19 cellular contexts compared by ENCODE assay signal in genomic region chr9:88980732-88981336, GRCh38. TPM values are rescaled to one million over a fixed set of nuclear protein-coding genes. Genes with fewer than 3 reads are reported as not detected.
DNase-seq lines count a peak whose midpoint lies in the region; ATAC-seq and TF ChIP-seq lines count a peak whose summit lies in the region.
"Had no signal": no experiment of that assay in that cellular context is flagged by ENCODE, and none has a peak within 500 bp of the region (broad histone marks: within the 10 kb centered on the region; RNA-seq: fewer than 3 reads in every experiment).

No MANE protein-coding gene starts in this region.

- H3K4me1 Mint-ChIP-seq in immature natural killer cell: no peaks in the 10 kb centered on the region
- H3K4me1 Mint-ChIP-seq: activated CD4-positive, alpha-beta T cell treated with anti-CD3 and anti-CD28 coated beads, Interleukin-2, amount 10 ng/mL, durations not matched to agents 7 days and 5 days; activated naive CD4-positive, alpha-beta T cell treated with anti-CD3 and anti-CD28 coated beads, Interleukin-2, amount 10 ng/mL, durations not matched to agents 7 days and 5 days; IgD-negative memory B cell had no signal

- DNase-seq in EL (peak; percentile 37), fibroblast of the aortic adventitia (ENCODE audit: low read depth) (peak; percentile 97), vagina (ENCODE audit: extremely low spot score in 2 of 2) (peak; percentile 2 to 44), immature natural killer cell (no peak), HuH-7 (ENCODE audit: low spot score) (no peak), NCI-H2196 treated with DMSO at 0.1 percent for 48 hours (lab: John Stamatoyannopoulos, UW; ENCODE audit: unreplicated experiment) (no peak)
- DNase-seq: activated CD4-positive, alpha-beta T cell treated with anti-CD3 and anti-CD28 coated beads, Interleukin-2, amount 10 ng/mL, durations not matched to agents 7 days and 5 days; activated naive CD4-positive, alpha-beta T cell treated with anti-CD3 and anti-CD28 coated beads, Interleukin-2, amount 10 ng/mL, durations not matched to agents 7 days and 5 days; brain microvascular endothelial cell; cortex of kidney; glutamatergic neuron; MV-4-11; NCI-H1930; NCI-H510A; ovary; stimulated activated CD4-positive, alpha-beta T cell treated with anti-CD3 and anti-CD28 coated beads, Interleukin-2, amount 100 ng/mL, for 48 hours had no signal

- H3K9me3 ChIP-seq in vagina: no peaks in the 10 kb centered on the region
- H3K9me3 ChIP-seq: ovary had no signal

- peaks cover 27% of the 10 kb centered on the region for H3K4me1 ChIP-seq in vagina

- H3K27me3 Mint-ChIP-seq in immature natural killer cell (ENCODE audit: low read depth in 3 of 3): peaks cover 6 to 7% (median 7%) of the 10 kb centered on the region in 3 donors

- H3K4me3 Mint-ChIP-seq in immature natural killer cell: no peak overlapping the region
- H3K4me3 Mint-ChIP-seq: activated CD4-positive, alpha-beta T cell treated with anti-CD3 and anti-CD28 coated beads, Interleukin-2, amount 10 ng/mL, durations not matched to agents 7 days and 5 days; activated naive CD4-positive, alpha-beta T cell treated with anti-CD3 and anti-CD28 coated beads, Interleukin-2, amount 10 ng/mL, durations not matched to agents 7 days and 5 days; CD14-positive monocyte; IgD-negative memory B cell had no signal

- no peaks in the 10 kb centered on the region for H3K27me3 ChIP-seq in vagina
- H3K27me3 ChIP-seq: brain microvascular endothelial cell, ovary had no signal

- TF ChIP-seq CTCF in fibroblast of the aortic adventitia (IDR thresholded peaks at IDR 0.05; ENCODE audit: insufficient read depth, low read length) (no peak), vagina (IDR thresholded peaks at IDR 0.05) (no peak)

- intact Hi-C loops in vagina (cut with DNase I): no loop called here

- peak; percentile 61; the same call in 2 of the 3 replicates for ATAC-seq in SK-N-SH treated with all-trans-retinoic acid at 6 μM for 48 hours

- H3K36me3 ChIP-seq in vagina: no peaks in the 10 kb centered on the region
- H3K36me3 ChIP-seq: brain microvascular endothelial cell, ovary had no signal

- H3K9me3 Mint-ChIP-seq in immature natural killer cell: no peaks in the 10 kb centered on the region
- H3K9me3 Mint-ChIP-seq: activated CD4-positive, alpha-beta T cell treated with anti-CD3 and anti-CD28 coated beads, Interleukin-2, amount 10 ng/mL, durations not matched to agents 7 days and 5 days; activated naive CD4-positive, alpha-beta T cell treated with anti-CD3 and anti-CD28 coated beads, Interleukin-2, amount 10 ng/mL, durations not matched to agents 7 days and 5 days had no signal

- TF ChIP-seq POLR2A in vagina (IDR thresholded peaks at IDR 0.05): no peak

- no peak overlapping the region for H3K27ac Mint-ChIP-seq in immature natural killer cell
- H3K27ac Mint-ChIP-seq: activated CD4-positive, alpha-beta T cell treated with anti-CD3 and anti-CD28 coated beads, Interleukin-2, amount 10 ng/mL, durations not matched to agents 7 days and 5 days; activated naive CD4-positive, alpha-beta T cell treated with anti-CD3 and anti-CD28 coated beads, Interleukin-2, amount 10 ng/mL, durations not matched to agents 7 days and 5 days; CD14-positive monocyte; IgD-negative memory B cell had no signal

- H3K4me3 ChIP-seq in fibroblast of the aortic adventitia (ENCODE audit: low read depth, low read length): no peak overlapping the region
- no peak overlapping the region for H3K4me3 ChIP-seq in vagina
- H3K4me3 ChIP-seq: ovary had no signal

- no peaks in the 10 kb centered on the region for H3K36me3 Mint-ChIP-seq in immature natural killer cell
- H3K36me3 Mint-ChIP-seq: activated naive CD4-positive, alpha-beta T cell treated with anti-CD3 and anti-CD28 coated beads, Interleukin-2, amount 10 ng/mL, durations not matched to agents 7 days and 5 days had no signal

- H3K27ac ChIP-seq in vagina: peak overlapping the region; percentile 31
- H3K27ac ChIP-seq: brain microvascular endothelial cell, ovary had no signal

TF ChIP-seq in SK-N-SH treated with all-trans-retinoic acid at 6 μM for 48 hours, 23 proteins besides CTCF, POLR2A, EP300 and RAD21:
- TF ChIP-seq CREB5 (CRISPR knock-in tag; IDR thresholded peaks at IDR 0.05; ENCODE audit: low read depth): 0 out of 2 replicates have a peak, but pooled peaks have one; percentile 22
- peak; percentile 84 for TF ChIP-seq ISL1 (CRISPR knock-in tag; IDR thresholded peaks at IDR 0.05)
- TF ChIP-seq ZNF565 (CRISPR knock-in tag; conservative IDR thresholded peaks at IDR 0.05; ENCODE audit: low read depth): no peak

RNA-seq across cellular contexts. Expression of gene S1PR3, which starts 10.4 kb away (rescaled TPM):
- 12.8 and 31.1 TPM in 2 replicates for total RNA-seq in fibroblast of the aortic adventitia (ENCODE audit: low replicate concordance)
- total RNA-seq in vagina: 39.3 TPM
- polyA plus RNA-seq in immature natural killer cell: under 1 TPM in 1 of 3 donors, not detected in 2; 0.20 TPM
- polyA plus RNA-seq: IgD-negative memory B cell had no signal

Comparison
In these comparisons a context has a peak if more than half of its experiments do, and no peak if none do; other contexts are left out.
1. DNase-seq: peak in EL (single experiment), fibroblast of the aortic adventitia (single experiment) and vagina (2 of 2); none in immature natural killer cell (0 of 3), HuH-7 (single experiment) and NCI-H2196 treated with DMSO at 0.1 percent for 48 hours (single experiment).